Comparison of ENCODE assay signal across 12 cellular contexts in genomic region chr5:129361441-129362025, GRCh38.
A peak's percentile ranks its signal among the peaks of the same experiment; 100 is the strongest.
DNase-seq lines count a peak whose midpoint lies in the region; ATAC-seq and TF ChIP-seq lines count a peak whose summit lies in the region.
"Had no signal": no experiment of that assay in that cellular context is flagged by ENCODE, and none has a peak within 500 bp of the region (broad histone marks: within the 10 kb centered on the region; RNA-seq: fewer than 3 reads in every experiment).

No MANE protein-coding gene starts in this region.

- H3K4me1 ChIP-seq in RWPE2 (ENCODE audit: insufficient read depth, poor library complexity, severe bottlenecking): no peaks in the 10 kb centered on the region

- H3K9me3 ChIP-seq in RWPE2 (ENCODE audit: severe bottlenecking): no peaks in the 10 kb centered on the region

- H3K36me3 ChIP-seq in RWPE2 (ENCODE audit: low read depth): no peaks in the 10 kb centered on the region

- H3K4me3 ChIP-seq in AG09309 (ENCODE audit: control insufficient read depth, low read depth, low read length) (no peak overlapping the region), RWPE2 (ENCODE audit: severe bottlenecking) (no peak overlapping the region), foreskin fibroblast (ENCODE audit: low read depth in 1 of 2, low read length in 2 of 2) (no peak overlapping the region)

- TF ChIP-seq CTCF in AG09309 (IDR thresholded peaks at IDR 0.05; ENCODE audit: control insufficient read depth, insufficient read depth, low read depth, low read length, missing control alignments): peak; percentile 14
- peak; percentile 71 for TF ChIP-seq CTCF in RWPE2 (IDR thresholded peaks at IDR 0.05; ENCODE audit: poor library complexity, severe bottlenecking)
- peak; percentile 23 for TF ChIP-seq CTCF in foreskin fibroblast (IDR thresholded peaks at IDR 0.05; ENCODE audit: low read depth, low read length)

- no peak for DNase-seq in AG09309 (ENCODE audit: low read depth)
- DNase-seq in H4 (ENCODE audit: low spot score): peak; percentile 28
- no peak for DNase-seq in RWPE2 (ENCODE audit: low spot score)
- DNase-seq in foreskin fibroblast: peak; percentile 6 to 54
- DNase-seq in activated CD4-positive, alpha-beta T cell treated with anti-CD3 and anti-CD28 coated beads for 1 hour: no peak
- no peak for DNase-seq in stimulated activated naive CD4-positive, alpha-beta T cell (lab: John Stamatoyannopoulos, UW)
- DNase-seq: activated CD4-positive, alpha-beta T cell treated with anti-CD3 and anti-CD28 coated beads, Interleukin-2, amount 10 ng/mL, durations not matched to agents 7 days and 5 days; effector CD4-positive, alpha-beta T cell; GDM1; NCI-H2029 treated with DMSO at 0.1 percent for 48 hours had no signal

- no peak for ATAC-seq in RWPE2 (ENCODE audit: low read depth)
- no peak for ATAC-seq in GM18861 (IDR thresholded peaks at IDR 0.05; ENCODE audit: unreplicated experiment)
- ATAC-seq in HG02759 (IDR thresholded peaks at IDR 0.05; ENCODE audit: unreplicated experiment): no peak

- no peak overlapping the region for H3K27ac ChIP-seq in RWPE2 (ENCODE audit: poor library complexity, severe bottlenecking)

- no peaks in the 10 kb centered on the region for H3K27me3 ChIP-seq in RWPE2 (ENCODE audit: insufficient read depth, poor library complexity, severe bottlenecking)

Comparison
In these comparisons a context has a peak if more than half of its experiments do, and no peak if none do; other contexts are left out.
1. DNase-seq: peak in H4 (single experiment) and foreskin fibroblast (2 of 2); none in AG09309 (single experiment), RWPE2 (single experiment), activated CD4-positive, alpha-beta T cell treated with anti-CD3 and anti-CD28 coated beads for 1 hour (single experiment) and stimulated activated naive CD4-positive, alpha-beta T cell (0 of 6).
2. CTCF ChIP-seq: peak in every context shown above with its lines; median percentile 71 in RWPE2; 23 in foreskin fibroblast; 14 in AG09309.